In genomic region chr19:50835103-50835784, GRCh38 we compare ENCODE assay signal across 9 cellular contexts. TPM values are rescaled to one million over a fixed set of nuclear protein-coding genes. Genes with fewer than 3 reads are reported as not detected.
DNase-seq lines count a peak whose midpoint lies in the region; ATAC-seq and TF ChIP-seq lines count a peak whose summit lies in the region.
"Had no signal": no experiment of that assay in that cellular context is flagged by ENCODE, and none has a peak within 500 bp of the region (broad histone marks: within the 10 kb centered on the region; RNA-seq: fewer than 3 reads in every experiment).

No MANE protein-coding gene starts in this region.

- peaks cover 62% of the 10 kb centered on the region for H3K27me3 Mint-ChIP-seq in WTC11 (ENCODE audit: low read depth)

- H3K27ac Mint-ChIP-seq in WTC11 = no peak overlapping the region
- no peak overlapping the region for H3K27ac Mint-ChIP-seq in stimulated activated effector memory CD8-positive, alpha-beta T cell treated with anti-CD3 and anti-CD28 coated beads, Interleukin-12 subunit alpha, Interleukin-12 subunit beta, amount 100 ng/mL, for 72 hours
- H3K27ac Mint-ChIP-seq: activated naive CD4-positive, alpha-beta T cell treated with anti-CD3 and anti-CD28 coated beads, Interleukin-2, amount 50 U/mL, for 72 hours had no signal

- ATAC-seq in WTC11 = peak; percentile 44
- ATAC-seq in stimulated activated effector memory CD8-positive, alpha-beta T cell treated with anti-CD3 and anti-CD28 coated beads, Interleukin-12 subunit alpha, Interleukin-12 subunit beta, amount 100 ng/mL, for 72 hours = no peak
- ATAC-seq in HG03039 (IDR thresholded peaks at IDR 0.05; ENCODE audit: unreplicated experiment) = no peak

- peak overlapping the region; percentile 83 for H3K4me3 Mint-ChIP-seq in WTC11
- peak overlapping the region; percentile 74 for H3K4me3 Mint-ChIP-seq in stimulated activated effector memory CD8-positive, alpha-beta T cell treated with anti-CD3 and anti-CD28 coated beads, Interleukin-12 subunit alpha, Interleukin-12 subunit beta, amount 100 ng/mL, for 72 hours

- peaks cover 19% of the 10 kb centered on the region for H3K4me1 Mint-ChIP-seq in WTC11
- H3K4me1 Mint-ChIP-seq in stimulated activated effector memory CD8-positive, alpha-beta T cell treated with anti-CD3 and anti-CD28 coated beads, Interleukin-12 subunit alpha, Interleukin-12 subunit beta, amount 100 ng/mL, for 72 hours = peaks cover 15% of the 10 kb centered on the region

- POLR2A ChIA-PET in WTC11 (lab: Charles Lee) = no interaction called here

- no peaks in the 10 kb centered on the region for H3K9me3 Mint-ChIP-seq in WTC11
- H3K9me3 Mint-ChIP-seq in stimulated activated effector memory CD8-positive, alpha-beta T cell treated with anti-CD3 and anti-CD28 coated beads, Interleukin-12 subunit alpha, Interleukin-12 subunit beta, amount 100 ng/mL, for 72 hours = no peaks in the 10 kb centered on the region
- H3K9me3 Mint-ChIP-seq: activated naive CD4-positive, alpha-beta T cell treated with anti-CD3 and anti-CD28 coated beads, Interleukin-2, amount 50 U/mL, for 72 hours had no signal

- no peaks in the 10 kb centered on the region for H3K36me3 Mint-ChIP-seq in WTC11
- H3K36me3 Mint-ChIP-seq in stimulated activated effector memory CD8-positive, alpha-beta T cell treated with anti-CD3 and anti-CD28 coated beads, Interleukin-12 subunit alpha, Interleukin-12 subunit beta, amount 100 ng/mL, for 72 hours = no peaks in the 10 kb centered on the region
- H3K36me3 Mint-ChIP-seq: activated naive CD4-positive, alpha-beta T cell treated with anti-CD3 and anti-CD28 coated beads, Interleukin-2, amount 50 U/mL, for 72 hours had no signal

- CTCF ChIA-PET in WTC11 (lab: Charles Lee) = interaction anchor here (0.5 kb wide), 1 partner anchor 68 kb away, joined by 3 read pairs; no protein-coding TSS in a partner anchor

- peak; percentile 32 for DNase-seq in NCI-H82 (lab: John Stamatoyannopoulos, UW)
- DNase-seq in NCI-H82 treated with DMSO at 0.1 percent for 48 hours (lab: John Stamatoyannopoulos, UW; ENCODE audit: unreplicated experiment) = no peak
- DNase-seq in WTC11 (ENCODE audit: low spot score) = no peak
- DNase-seq in stimulated activated effector memory CD8-positive, alpha-beta T cell treated with anti-CD3 and anti-CD28 coated beads, Interleukin-12 subunit alpha, Interleukin-12 subunit beta, amount 100 ng/mL, for 72 hours (ENCODE audit: low spot score in 2 of 2) = no peak
- no peak for DNase-seq in AML-193 (lab: John Stamatoyannopoulos, UW)
- DNase-seq in NCI-H526 treated with DMSO at 0.1 percent for 48 hours (lab: John Stamatoyannopoulos, UW) = no peak

- peak overlapping the region; percentile 87 for H3K4me3 ChIP-seq in iPS-11a (ENCODE audit: low read depth, low read length)

- TF ChIP-seq CTCF in WTC11 (IDR thresholded peaks at IDR 0.05) = no peak

TF ChIP-seq in WTC11, 78 proteins besides CTCF, POLR2A, EP300 and RAD21:
- no peak for TF ChIP-seq USF1 (CRISPR knock-in tag; IDR thresholded peaks at IDR 0.05)
- no peak for TF ChIP-seq ZNF416 (CRISPR knock-in tag; IDR thresholded peaks at IDR 0.05)
- TF ChIP-seq PRDM15 (CRISPR knock-in tag; IDR thresholded peaks at IDR 0.05) = no peak
- TF ChIP-seq E2F1 (CRISPR knock-in tag; IDR thresholded peaks at IDR 0.05) = no peak
- TF ChIP-seq PREB (CRISPR knock-in tag; IDR thresholded peaks at IDR 0.05; ENCODE audit: borderline replicate concordance) = no peak
- TF ChIP-seq OVOL2 (CRISPR knock-in tag; IDR thresholded peaks at IDR 0.05; ENCODE audit: borderline replicate concordance) = no peak
- no peak for TF ChIP-seq GRHL2 (CRISPR knock-in tag; IDR thresholded peaks at IDR 0.05; ENCODE audit: insufficient replicate concordance, severe bottlenecking)
- TF ChIP-seq FOXP1 (CRISPR knock-in tag; IDR thresholded peaks at IDR 0.05; ENCODE audit: borderline replicate concordance) = no peak
- no peak for TF ChIP-seq ETV6 (CRISPR knock-in tag; IDR thresholded peaks at IDR 0.05)
- TF ChIP-seq CBFB (CRISPR knock-in tag; IDR thresholded peaks at IDR 0.05; ENCODE audit: low read depth) = no peak
- no peak for TF ChIP-seq SMAD4 (CRISPR knock-in tag; IDR thresholded peaks at IDR 0.05)

RNA-seq across cellular contexts. Expression of gene KLK15, which starts 1.9 kb away (rescaled TPM):
- not detected in 3 replicates for total RNA-seq in WTC11 (2021)
- total RNA-seq: activated naive CD4-positive, alpha-beta T cell treated with anti-CD3 and anti-CD28 coated beads, Interleukin-2, amount 50 U/mL, for 72 hours had no signal

RNA-seq across cellular contexts. Expression of gene KLK1, which starts 11.7 kb away (rescaled TPM):
- total RNA-seq in WTC11 (2021) = 3.9 to 6.0 TPM (median 5.4 TPM) in 3 replicates

RNA-seq across cellular contexts. Expression of gene KLK3, which starts 19.5 kb away (rescaled TPM):
- 0.13 to 0.25 TPM (median 0.16 TPM) in 3 replicates for total RNA-seq in WTC11 (2021)
- total RNA-seq: activated naive CD4-positive, alpha-beta T cell treated with anti-CD3 and anti-CD28 coated beads, Interleukin-2, amount 50 U/mL, for 72 hours had no signal

RNA-seq across cellular contexts. Expression of gene KLK2, which starts 38.0 kb away (rescaled TPM):
- 0.18 to 0.46 TPM in 2 of 3 replicates, not detected in the other for total RNA-seq in WTC11 (2021)

RNA-seq across cellular contexts. Expression of gene ACP4, which starts 45.0 kb away (rescaled TPM):
- total RNA-seq in WTC11 (2021) = not detected in 3 replicates
- total RNA-seq: activated naive CD4-positive, alpha-beta T cell treated with anti-CD3 and anti-CD28 coated beads, Interleukin-2, amount 50 U/mL, for 72 hours had no signal
